Comparison of ENCODE assay signal across 13 cellular contexts in the genomic region with DNA sequence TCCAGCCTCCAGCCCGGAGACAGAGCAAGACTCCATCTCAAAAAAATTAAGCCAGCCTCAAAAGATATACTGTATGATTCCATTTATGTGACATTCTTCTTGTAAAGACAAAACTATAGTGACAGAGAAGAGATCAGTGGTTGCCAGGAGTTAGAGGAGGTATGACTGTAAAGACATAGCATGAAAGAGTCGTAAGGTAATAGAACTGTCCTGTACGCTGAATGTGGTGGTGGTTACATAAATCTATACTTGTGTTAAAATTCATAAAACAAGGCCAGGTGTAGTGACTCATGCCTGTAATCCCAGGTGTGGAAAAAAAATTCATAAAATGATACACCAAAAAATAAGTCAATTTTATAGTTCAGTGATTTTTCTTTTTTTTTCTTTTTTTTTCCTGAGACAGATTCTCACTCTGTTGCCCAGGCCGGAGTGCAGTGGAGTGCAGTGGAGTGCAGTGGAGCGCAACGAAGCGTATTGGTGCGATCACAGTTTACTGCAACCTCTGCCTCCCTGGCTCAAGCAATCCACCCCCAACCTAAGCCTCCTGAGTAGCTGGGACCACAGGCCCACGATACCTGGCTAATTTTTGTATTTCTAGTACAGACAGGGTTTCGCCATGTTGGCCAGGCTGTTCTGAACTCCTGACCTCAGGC.
DNase-seq lines count a peak whose midpoint lies in the region; ATAC-seq and TF ChIP-seq lines count a peak whose summit lies in the region.
"Had no signal": no experiment of that assay in that cellular context is flagged by ENCODE, and none has a peak within 500 bp of the region (broad histone marks: within the 10 kb centered on the region; RNA-seq: fewer than 3 reads in every experiment).

No MANE protein-coding gene starts in this region.

- no peaks in the 10 kb centered on the region for H3K27me3 ChIP-seq in GM06990 (replicated peaks; ENCODE audit: control insufficient read depth, insufficient read depth, low read length)
- H3K27me3 ChIP-seq: heart right ventricle, uterus had no signal

- no peak overlapping the region for H3K27ac Mint-ChIP-seq in glutamatergic neuron (ENCODE audit: unreplicated experiment)
- H3K27ac Mint-ChIP-seq: dendritic cell treated with granulocyte-macrophage colony-stimulating factor and Interleukin-4, amounts not matched to agents 40 ng/mL and 50 ng/mL, for 4 days had no signal

- no peak overlapping the region for H3K4me3 Mint-ChIP-seq in glutamatergic neuron (ENCODE audit: unreplicated experiment)
- H3K4me3 Mint-ChIP-seq: dendritic cell treated with granulocyte-macrophage colony-stimulating factor and Interleukin-4, amounts not matched to agents 40 ng/mL and 50 ng/mL, for 4 days had no signal

- ATAC-seq in GM19455 (IDR thresholded peaks at IDR 0.05; ENCODE audit: unreplicated experiment): peak; percentile 96
- peak; percentile 93 for ATAC-seq in HG02943 (IDR thresholded peaks at IDR 0.05; ENCODE audit: low read depth, unreplicated experiment)
- ATAC-seq: heart right ventricle had no signal

- H3K36me3 ChIP-seq in GM06990 (ENCODE audit: control insufficient read depth, insufficient read depth, low read length): no peaks in the 10 kb centered on the region
- H3K36me3 ChIP-seq: heart right ventricle, uterus had no signal

- TF ChIP-seq CTCF in GM06990 (IDR thresholded peaks at IDR 0.05; ENCODE audit: insufficient read depth, low read length, poor library complexity, severe bottlenecking): no peak
- TF ChIP-seq CTCF in glutamatergic neuron (IDR thresholded peaks at IDR 0.05; ENCODE audit: partially characterized antibody, unreplicated experiment): no peak

- no peaks in the 10 kb centered on the region for H3K9me3 Mint-ChIP-seq in glutamatergic neuron (ENCODE audit: unreplicated experiment)
- H3K9me3 Mint-ChIP-seq: dendritic cell treated with granulocyte-macrophage colony-stimulating factor and Interleukin-4, amounts not matched to agents 40 ng/mL and 50 ng/mL, for 4 days had no signal

- H3K4me1 Mint-ChIP-seq in glutamatergic neuron (ENCODE audit: low read depth, unreplicated experiment): no peaks in the 10 kb centered on the region

- DNase-seq in GM06990 (ENCODE audit: extremely low read depth, insufficient read length) (peak; percentile 75), HK-2 (ENCODE audit: unreplicated experiment) (peak; percentile 67), COLO829 (ENCODE audit: low spot score) (no peak), NCI-H1436 (lab: John Stamatoyannopoulos, UW) (no peak), glutamatergic neuron (no peak)
- no peak for DNase-seq in activated naive CD4-positive, alpha-beta T cell treated with Interleukin-2 at 50 U/mL for 16 hours
- DNase-seq: heart right ventricle, mesendoderm, NCI-H1105 treated with DMSO at 0.1 percent for 48 hours, uterus had no signal

- no peaks in the 10 kb centered on the region for H3K27me3 Mint-ChIP-seq in glutamatergic neuron (ENCODE audit: unreplicated experiment)

- H3K4me3 ChIP-seq in GM06990 (replicated peaks; ENCODE audit: low read depth, low read length): no peak overlapping the region
- H3K4me3 ChIP-seq: heart right ventricle, uterus had no signal

- H3K36me3 Mint-ChIP-seq in glutamatergic neuron (ENCODE audit: unreplicated experiment): no peaks in the 10 kb centered on the region

Comparison
In these comparisons a context has a peak if more than half of its experiments do, and no peak if none do; other contexts are left out.
1. DNase-seq: peak in GM06990 (single experiment) and HK-2 (single experiment); none in COLO829 (single experiment), NCI-H1436 (single experiment), glutamatergic neuron (single experiment) and activated naive CD4-positive, alpha-beta T cell treated with Interleukin-2 at 50 U/mL for 16 hours (single experiment).